Comparison of ENCODE assay signal across 24 cellular contexts in genomic region chr3:152683521-152683999, GRCh38.
"Had no signal": no experiment of that assay in that cellular context is flagged by ENCODE, and none has a peak within 500 bp of the region (broad histone marks: within the 10 kb centered on the region; RNA-seq: fewer than 3 reads in every experiment).

No MANE protein-coding gene starts in this region.

- H3K9me3 ChIP-seq: colonic mucosa, esophagus squamous epithelium, gastrocnemius medialis, left lung, lower lobe of right lung, mucosa of descending colon had no signal

- ATAC-seq: effector memory CD8-positive, alpha-beta T cell; esophagus mucosa; gastrocnemius medialis; left cardiac atrium; left lung; left ventricle myocardium superior; lower lobe of right lung; mucosa of descending colon had no signal

- H2AFZ ChIP-seq: hepatocyte had no signal

- H3K79me2 ChIP-seq: hepatocyte had no signal

- H3K27ac ChIP-seq: colonic mucosa, epithelial cell of prostate, esophagus squamous epithelium, gastrocnemius medialis, hepatocyte, left lung, lower lobe of right lung had no signal

- H3K4me1 ChIP-seq: colonic mucosa, esophagus squamous epithelium, gastrocnemius medialis, left lung, lower lobe of right lung had no signal

- DNase-seq: colonic mucosa; cortex of kidney; effector CD8-positive, alpha-beta T cell; effector memory CD8-positive, alpha-beta T cell; endodermal cell; esophagus squamous epithelium; foreskin fibroblast; foreskin melanocyte; gastrocnemius medialis; glutamatergic neuron; head of caudate nucleus; hypothalamus; immature natural killer cell; islet precursor cell; left cardiac atrium; left ventricle myocardium superior; lower lobe of right lung; mesenchymal stem cell had no signal

- H3K4me3 ChIP-seq: colonic mucosa, esophagus squamous epithelium, gastrocnemius medialis, hepatocyte, left lung, lower lobe of right lung, mucosa of descending colon had no signal

- H3K4me2 ChIP-seq: hepatocyte had no signal

- FAIRE-seq: endometrium had no signal

- H3K36me3 ChIP-seq: colonic mucosa, esophagus squamous epithelium, gastrocnemius medialis, left lung, lower lobe of right lung had no signal

- H3K27me3 ChIP-seq: colonic mucosa, esophagus squamous epithelium, gastrocnemius medialis, hepatocyte, left lung had no signal
